In the genomic region with DNA sequence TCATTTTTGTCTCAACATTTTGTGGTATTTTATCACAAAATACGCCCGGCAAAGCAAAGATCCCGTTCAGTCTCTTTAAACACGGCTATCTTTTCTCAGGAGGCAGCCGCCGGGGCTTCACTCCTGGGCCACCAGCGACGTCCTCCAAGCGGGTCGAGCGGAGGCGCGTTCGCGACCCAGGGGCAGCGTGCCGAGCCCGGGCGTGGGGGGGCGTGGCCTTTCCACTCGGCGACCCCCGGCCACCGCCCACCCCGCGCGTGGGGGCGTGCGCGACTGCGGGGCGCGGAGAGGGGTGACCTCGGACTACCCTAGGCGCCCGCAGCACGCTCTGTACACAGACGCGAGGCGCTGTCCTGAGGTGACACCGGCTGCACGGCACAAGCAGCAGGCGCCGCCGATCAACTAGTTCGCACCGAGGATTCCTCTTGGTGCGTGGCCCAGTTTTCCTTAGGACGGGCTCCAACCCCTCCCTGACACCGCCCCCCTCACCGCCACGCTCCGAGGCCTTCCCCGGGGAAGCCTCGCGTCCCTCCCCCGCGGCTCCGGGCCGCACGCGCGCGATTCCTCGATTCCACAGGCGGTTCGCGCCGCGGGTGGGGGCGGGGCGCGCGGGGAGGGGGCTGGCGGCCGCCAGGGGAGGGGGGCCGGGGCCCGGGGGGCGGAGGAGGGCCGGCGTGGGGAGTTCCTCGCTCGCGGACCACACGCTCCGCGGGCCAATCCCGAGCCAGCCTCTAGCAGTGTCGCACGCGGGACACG, we compare ENCODE assay signal across 1 cellular context.
TF ChIP-seq lines count a peak whose summit lies in the region.

No MANE protein-coding gene starts in this region.

TF ChIP-seq in HepG2, 621 proteins besides CTCF, POLR2A, EP300 and RAD21 (continued from another document and continues in another):
- TF ChIP-seq, protein P1, sequence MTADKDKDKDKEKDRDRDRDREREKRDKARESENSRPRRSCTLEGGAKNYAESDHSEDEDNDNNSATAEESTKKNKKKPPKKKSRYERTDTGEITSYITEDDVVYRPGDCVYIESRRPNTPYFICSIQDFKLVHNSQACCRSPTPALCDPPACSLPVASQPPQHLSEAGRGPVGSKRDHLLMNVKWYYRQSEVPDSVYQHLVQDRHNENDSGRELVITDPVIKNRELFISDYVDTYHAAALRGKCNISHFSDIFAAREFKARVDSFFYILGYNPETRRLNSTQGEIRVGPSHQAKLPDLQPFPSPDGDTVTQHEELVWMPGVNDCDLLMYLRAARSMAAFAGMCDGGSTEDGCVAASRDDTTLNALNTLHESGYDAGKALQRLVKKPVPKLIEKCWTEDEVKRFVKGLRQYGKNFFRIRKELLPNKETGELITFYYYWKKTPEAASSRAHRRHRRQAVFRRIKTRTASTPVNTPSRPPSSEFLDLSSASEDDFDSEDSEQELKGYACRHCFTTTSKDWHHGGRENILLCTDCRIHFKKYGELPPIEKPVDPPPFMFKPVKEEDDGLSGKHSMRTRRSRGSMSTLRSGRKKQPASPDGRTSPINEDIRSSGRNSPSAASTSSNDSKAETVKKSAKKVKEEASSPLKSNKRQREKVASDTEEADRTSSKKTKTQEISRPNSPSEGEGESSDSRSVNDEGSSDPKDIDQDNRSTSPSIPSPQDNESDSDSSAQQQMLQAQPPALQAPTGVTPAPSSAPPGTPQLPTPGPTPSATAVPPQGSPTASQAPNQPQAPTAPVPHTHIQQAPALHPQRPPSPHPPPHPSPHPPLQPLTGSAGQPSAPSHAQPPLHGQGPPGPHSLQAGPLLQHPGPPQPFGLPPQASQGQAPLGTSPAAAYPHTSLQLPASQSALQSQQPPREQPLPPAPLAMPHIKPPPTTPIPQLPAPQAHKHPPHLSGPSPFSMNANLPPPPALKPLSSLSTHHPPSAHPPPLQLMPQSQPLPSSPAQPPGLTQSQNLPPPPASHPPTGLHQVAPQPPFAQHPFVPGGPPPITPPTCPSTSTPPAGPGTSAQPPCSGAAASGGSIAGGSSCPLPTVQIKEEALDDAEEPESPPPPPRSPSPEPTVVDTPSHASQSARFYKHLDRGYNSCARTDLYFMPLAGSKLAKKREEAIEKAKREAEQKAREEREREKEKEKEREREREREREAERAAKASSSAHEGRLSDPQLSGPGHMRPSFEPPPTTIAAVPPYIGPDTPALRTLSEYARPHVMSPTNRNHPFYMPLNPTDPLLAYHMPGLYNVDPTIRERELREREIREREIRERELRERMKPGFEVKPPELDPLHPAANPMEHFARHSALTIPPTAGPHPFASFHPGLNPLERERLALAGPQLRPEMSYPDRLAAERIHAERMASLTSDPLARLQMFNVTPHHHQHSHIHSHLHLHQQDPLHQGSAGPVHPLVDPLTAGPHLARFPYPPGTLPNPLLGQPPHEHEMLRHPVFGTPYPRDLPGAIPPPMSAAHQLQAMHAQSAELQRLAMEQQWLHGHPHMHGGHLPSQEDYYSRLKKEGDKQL (CRISPR knock-in tag; IDR thresholded peaks at IDR 0.05; ENCODE audit: low read depth) = no peak
- no peak for TF ChIP-seq ZNF577 (CRISPR knock-in tag; IDR thresholded peaks at IDR 0.05; ENCODE audit: borderline replicate concordance, low read depth)
- TF ChIP-seq PCBP1 (IDR thresholded peaks at IDR 0.05; ENCODE audit: borderline replicate concordance, low read depth, low read length) = no peak
- TF ChIP-seq ZC3H13 (CRISPR knock-in tag; IDR thresholded peaks at IDR 0.05) = peak; percentile 55; the same call in 1 of the 2 replicates
- TF ChIP-seq SMYD3 (CRISPR knock-in tag; IDR thresholded peaks at IDR 0.05) = no peak
- TF ChIP-seq HMGA1 (CRISPR knock-in tag; conservative IDR thresholded peaks at IDR 0.05) = no peak
- no peak for TF ChIP-seq IRF2 (CRISPR knock-in tag; IDR thresholded peaks at IDR 0.05)
- TF ChIP-seq EED (CRISPR knock-in tag; IDR thresholded peaks at IDR 0.05) = peak; percentile 93; the same call in 1 of the 2 replicates
- TF ChIP-seq MEIS1 (CRISPR knock-in tag; IDR thresholded peaks at IDR 0.05; ENCODE audit: borderline replicate concordance) = no peak
- no peak for TF ChIP-seq MZF1 (CRISPR knock-in tag; IDR thresholded peaks at IDR 0.05; ENCODE audit: borderline replicate concordance)
- TF ChIP-seq, protein P2, sequence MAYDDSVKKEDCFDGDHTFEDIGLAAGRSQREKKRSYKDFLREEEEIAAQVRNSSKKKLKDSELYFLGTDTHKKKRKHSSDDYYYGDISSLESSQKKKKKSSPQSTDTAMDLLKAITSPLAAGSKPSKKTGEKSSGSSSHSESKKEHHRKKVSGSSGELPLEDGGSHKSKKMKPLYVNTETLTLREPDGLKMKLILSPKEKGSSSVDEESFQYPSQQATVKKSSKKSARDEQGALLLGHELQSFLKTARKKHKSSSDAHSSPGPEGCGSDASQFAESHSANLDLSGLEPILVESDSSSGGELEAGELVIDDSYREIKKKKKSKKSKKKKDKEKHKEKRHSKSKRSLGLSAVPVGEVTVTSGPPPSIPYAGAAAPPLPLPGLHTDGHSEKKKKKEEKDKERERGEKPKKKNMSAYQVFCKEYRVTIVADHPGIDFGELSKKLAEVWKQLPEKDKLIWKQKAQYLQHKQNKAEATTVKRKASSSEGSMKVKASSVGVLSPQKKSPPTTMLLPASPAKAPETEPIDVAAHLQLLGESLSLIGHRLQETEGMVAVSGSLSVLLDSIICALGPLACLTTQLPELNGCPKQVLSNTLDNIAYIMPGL (CRISPR knock-in tag; IDR thresholded peaks at IDR 0.05; ENCODE audit: borderline replicate concordance in 1 of 2, low read depth in 1 of 2) = peak in 1 of 2 experiments; percentile 47; a peak in 2 of 4 replicates
- no peak for TF ChIP-seq ATF7-NPFF (CRISPR knock-in tag; IDR thresholded peaks at IDR 0.05; ENCODE audit: low read depth)
- TF ChIP-seq ARNTL (CRISPR knock-in tag; IDR thresholded peaks at IDR 0.05) = no peak
- no peak for TF ChIP-seq ISL2 (CRISPR knock-in tag; IDR thresholded peaks at IDR 0.05)
- peak; percentile 73; the same call in 1 of the 2 replicates for TF ChIP-seq MTA1 (CRISPR knock-in tag; IDR thresholded peaks at IDR 0.05; ENCODE audit: borderline replicate concordance)
- TF ChIP-seq, protein P3, sequence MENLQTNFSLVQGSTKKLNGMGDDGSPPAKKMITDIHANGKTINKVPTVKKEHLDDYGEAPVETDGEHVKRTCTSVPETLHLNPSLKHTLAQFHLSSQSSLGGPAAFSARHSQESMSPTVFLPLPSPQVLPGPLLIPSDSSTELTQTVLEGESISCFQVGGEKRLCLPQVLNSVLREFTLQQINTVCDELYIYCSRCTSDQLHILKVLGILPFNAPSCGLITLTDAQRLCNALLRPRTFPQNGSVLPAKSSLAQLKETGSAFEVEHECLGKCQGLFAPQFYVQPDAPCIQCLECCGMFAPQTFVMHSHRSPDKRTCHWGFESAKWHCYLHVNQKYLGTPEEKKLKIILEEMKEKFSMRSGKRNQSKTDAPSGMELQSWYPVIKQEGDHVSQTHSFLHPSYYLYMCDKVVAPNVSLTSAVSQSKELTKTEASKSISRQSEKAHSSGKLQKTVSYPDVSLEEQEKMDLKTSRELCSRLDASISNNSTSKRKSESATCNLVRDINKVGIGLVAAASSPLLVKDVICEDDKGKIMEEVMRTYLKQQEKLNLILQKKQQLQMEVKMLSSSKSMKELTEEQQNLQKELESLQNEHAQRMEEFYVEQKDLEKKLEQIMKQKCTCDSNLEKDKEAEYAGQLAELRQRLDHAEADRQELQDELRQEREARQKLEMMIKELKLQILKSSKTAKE (CRISPR knock-in tag; IDR thresholded peaks at IDR 0.05; ENCODE audit: borderline replicate concordance) = peak; percentile 59; the same call in 1 of the 2 replicates
- TF ChIP-seq ATAD3A (CRISPR knock-in tag; IDR thresholded peaks at IDR 0.05) = no peak
- TF ChIP-seq, protein P4, sequence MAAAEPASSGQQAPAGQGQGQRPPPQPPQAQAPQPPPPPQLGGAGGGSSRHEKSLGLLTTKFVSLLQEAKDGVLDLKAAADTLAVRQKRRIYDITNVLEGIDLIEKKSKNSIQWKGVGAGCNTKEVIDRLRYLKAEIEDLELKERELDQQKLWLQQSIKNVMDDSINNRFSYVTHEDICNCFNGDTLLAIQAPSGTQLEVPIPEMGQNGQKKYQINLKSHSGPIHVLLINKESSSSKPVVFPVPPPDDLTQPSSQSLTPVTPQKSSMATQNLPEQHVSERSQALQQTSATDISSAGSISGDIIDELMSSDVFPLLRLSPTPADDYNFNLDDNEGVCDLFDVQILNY (CRISPR knock-in tag; conservative IDR thresholded peaks at IDR 0.05) = 0 out of 2 replicates have a peak, but pooled peaks have one; percentile 15
- TF ChIP-seq ZNF792 (CRISPR knock-in tag; IDR thresholded peaks at IDR 0.05) = no peak; the same call in 1 of the 2 replicates
- peak; percentile 53 for TF ChIP-seq FOXA3 (CRISPR knock-in tag; IDR thresholded peaks at IDR 0.05)
- 0 out of 2 replicates have a peak, but pooled peaks have one; percentile 27 for TF ChIP-seq ZNF264 (CRISPR knock-in tag; IDR thresholded peaks at IDR 0.05)
- TF ChIP-seq ZNF883 (CRISPR knock-in tag; IDR thresholded peaks at IDR 0.05; ENCODE audit: not compliant biosample characterization) = peak; percentile 63
- no peak for TF ChIP-seq ZNF562 (CRISPR knock-in tag; IDR thresholded peaks at IDR 0.05; ENCODE audit: borderline replicate concordance)
- no peak for TF ChIP-seq ATM (IDR thresholded peaks at IDR 0.05; ENCODE audit: borderline replicate concordance)
- TF ChIP-seq HES4 (CRISPR knock-in tag; IDR thresholded peaks at IDR 0.05; ENCODE audit: borderline replicate concordance) = peak; percentile 56; the same call in 1 of the 2 replicates
- no peak for TF ChIP-seq YEATS2 (CRISPR knock-in tag; IDR thresholded peaks at IDR 0.05; ENCODE audit: borderline replicate concordance)
- TF ChIP-seq RCOR2 (CRISPR knock-in tag; IDR thresholded peaks at IDR 0.05) = no peak
- TF ChIP-seq, protein P5, sequence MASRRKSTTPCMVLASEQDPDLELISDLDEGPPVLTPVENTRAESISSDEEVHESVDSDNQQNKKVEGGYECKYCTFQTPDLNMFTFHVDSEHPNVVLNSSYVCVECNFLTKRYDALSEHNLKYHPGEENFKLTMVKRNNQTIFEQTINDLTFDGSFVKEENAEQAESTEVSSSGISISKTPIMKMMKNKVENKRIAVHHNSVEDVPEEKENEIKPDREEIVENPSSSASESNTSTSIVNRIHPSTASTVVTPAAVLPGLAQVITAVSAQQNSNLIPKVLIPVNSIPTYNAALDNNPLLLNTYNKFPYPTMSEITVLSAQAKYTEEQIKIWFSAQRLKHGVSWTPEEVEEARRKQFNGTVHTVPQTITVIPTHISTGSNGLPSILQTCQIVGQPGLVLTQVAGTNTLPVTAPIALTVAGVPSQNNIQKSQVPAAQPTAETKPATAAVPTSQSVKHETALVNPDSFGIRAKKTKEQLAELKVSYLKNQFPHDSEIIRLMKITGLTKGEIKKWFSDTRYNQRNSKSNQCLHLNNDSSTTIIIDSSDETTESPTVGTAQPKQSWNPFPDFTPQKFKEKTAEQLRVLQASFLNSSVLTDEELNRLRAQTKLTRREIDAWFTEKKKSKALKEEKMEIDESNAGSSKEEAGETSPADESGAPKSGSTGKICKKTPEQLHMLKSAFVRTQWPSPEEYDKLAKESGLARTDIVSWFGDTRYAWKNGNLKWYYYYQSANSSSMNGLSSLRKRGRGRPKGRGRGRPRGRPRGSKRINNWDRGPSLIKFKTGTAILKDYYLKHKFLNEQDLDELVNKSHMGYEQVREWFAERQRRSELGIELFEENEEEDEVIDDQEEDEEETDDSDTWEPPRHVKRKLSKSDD (CRISPR knock-in tag; IDR thresholded peaks at IDR 0.05; ENCODE audit: low read depth) = peak; percentile 64; the same call in 1 of the 2 replicates
- peak; percentile 25; the same call in 1 of the 2 replicates for TF ChIP-seq ZNF441 (CRISPR knock-in tag; IDR thresholded peaks at IDR 0.05; ENCODE audit: borderline replicate concordance)
- no peak for TF ChIP-seq ZNF34 (CRISPR knock-in tag; IDR thresholded peaks at IDR 0.05; ENCODE audit: borderline replicate concordance)
- no peak; the same call in 1 of the 2 replicates for TF ChIP-seq ZFP37 (CRISPR knock-in tag; IDR thresholded peaks at IDR 0.05; ENCODE audit: borderline replicate concordance)
- no peak for TF ChIP-seq HOXA5 (CRISPR knock-in tag; IDR thresholded peaks at IDR 0.05)
- TF ChIP-seq, protein P6, sequence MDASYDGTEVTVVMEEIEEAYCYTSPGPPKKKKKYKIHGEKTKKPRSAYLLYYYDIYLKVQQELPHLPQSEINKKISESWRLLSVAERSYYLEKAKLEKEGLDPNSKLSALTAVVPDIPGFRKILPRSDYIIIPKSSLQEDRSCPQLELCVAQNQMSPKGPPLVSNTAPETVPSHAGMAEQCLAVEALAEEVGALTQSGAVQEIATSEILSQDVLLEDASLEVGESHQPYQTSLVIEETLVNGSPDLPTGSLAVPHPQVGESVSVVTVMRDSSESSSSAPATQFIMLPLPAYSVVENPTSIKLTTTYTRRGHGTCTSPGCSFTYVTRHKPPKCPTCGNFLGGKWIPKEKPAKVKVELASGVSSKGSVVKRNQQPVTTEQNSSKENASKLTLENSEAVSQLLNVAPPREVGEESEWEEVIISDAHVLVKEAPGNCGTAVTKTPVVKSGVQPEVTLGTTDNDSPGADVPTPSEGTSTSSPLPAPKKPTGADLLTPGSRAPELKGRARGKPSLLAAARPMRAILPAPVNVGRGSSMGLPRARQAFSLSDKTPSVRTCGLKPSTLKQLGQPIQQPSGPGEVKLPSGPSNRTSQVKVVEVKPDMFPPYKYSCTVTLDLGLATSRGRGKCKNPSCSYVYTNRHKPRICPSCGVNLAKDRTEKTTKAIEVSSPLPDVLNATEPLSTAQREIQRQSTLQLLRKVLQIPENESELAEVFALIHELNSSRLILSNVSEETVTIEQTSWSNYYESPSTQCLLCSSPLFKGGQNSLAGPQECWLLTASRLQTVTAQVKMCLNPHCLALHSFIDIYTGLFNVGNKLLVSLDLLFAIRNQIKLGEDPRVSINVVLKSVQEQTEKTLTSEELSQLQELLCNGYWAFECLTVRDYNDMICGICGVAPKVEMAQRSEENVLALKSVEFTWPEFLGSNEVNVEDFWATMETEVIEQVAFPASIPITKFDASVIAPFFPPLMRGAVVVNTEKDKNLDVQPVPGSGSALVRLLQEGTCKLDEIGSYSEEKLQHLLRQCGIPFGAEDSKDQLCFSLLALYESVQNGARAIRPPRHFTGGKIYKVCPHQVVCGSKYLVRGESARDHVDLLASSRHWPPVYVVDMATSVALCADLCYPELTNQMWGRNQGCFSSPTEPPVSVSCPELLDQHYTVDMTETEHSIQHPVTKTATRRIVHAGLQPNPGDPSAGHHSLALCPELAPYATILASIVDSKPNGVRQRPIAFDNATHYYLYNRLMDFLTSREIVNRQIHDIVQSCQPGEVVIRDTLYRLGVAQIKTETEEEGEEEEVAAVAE (CRISPR knock-in tag; IDR thresholded peaks at IDR 0.05; ENCODE audit: borderline replicate concordance) = no peak
- TF ChIP-seq RFX3 (CRISPR knock-in tag; IDR thresholded peaks at IDR 0.05) = no peak
- peak; percentile 42; the same call in 1 of the 2 replicates for TF ChIP-seq ZMYM4 (CRISPR knock-in tag; IDR thresholded peaks at IDR 0.05)
- TF ChIP-seq ELF4 (CRISPR knock-in tag; IDR thresholded peaks at IDR 0.05; ENCODE audit: borderline replicate concordance) = no peak
- TF ChIP-seq YEATS4 (CRISPR knock-in tag; IDR thresholded peaks at IDR 0.05; ENCODE audit: borderline replicate concordance) = peak; percentile 39; the same call in 1 of the 2 replicates
- TF ChIP-seq TEAD2 (CRISPR knock-in tag; IDR thresholded peaks at IDR 0.05) = 0 out of 2 replicates have a peak, but pooled peaks have one; percentile 42
- no peak for TF ChIP-seq PTBP1 (IDR thresholded peaks at IDR 0.05; ENCODE audit: low read depth, low read length, poor library complexity, severe bottlenecking)
- TF ChIP-seq ZNF564 (CRISPR knock-in tag; IDR thresholded peaks at IDR 0.05) = peak; percentile 68; the same call in 1 of the 2 replicates
- no peak for TF ChIP-seq WIZ (CRISPR knock-in tag; IDR thresholded peaks at IDR 0.05)
- TF ChIP-seq STAT5B (CRISPR knock-in tag; IDR thresholded peaks at IDR 0.05) = no peak
- TF ChIP-seq ZNF256 (CRISPR knock-in tag; conservative IDR thresholded peaks at IDR 0.05) = no peak
